ENCODE assay signal across 4 cellular contexts in genomic region chr17:18786890-18787289, GRCh38. TPM values are rescaled to one million over a fixed set of nuclear protein-coding genes. Genes with fewer than 3 reads are reported as not detected.
"Had no signal": no experiment of that assay in that cellular context is flagged by ENCODE, and none has a peak within 500 bp of the region (broad histone marks: within the 10 kb centered on the region; RNA-seq: fewer than 3 reads in every experiment).

No MANE protein-coding gene starts in this region.

RNA-seq across cellular contexts. Expression of gene FBXW10, which starts 43.0 kb away (rescaled TPM):
- total RNA-seq: LHCN-M2, OCI-LY7, Right ventricle myocardium inferior, SK-MEL-5 had no signal
